ENCODE assay signal across 8 cellular contexts in genomic region chr16:74666425-74667214, GRCh38. TPM values are rescaled to one million over a fixed set of nuclear protein-coding genes. Genes with fewer than 3 reads are reported as not detected.
DNase-seq lines count a peak whose midpoint lies in the region; ATAC-seq, FAIRE-seq and TF ChIP-seq lines count a peak whose summit lies in the region.

A gene with protein sequence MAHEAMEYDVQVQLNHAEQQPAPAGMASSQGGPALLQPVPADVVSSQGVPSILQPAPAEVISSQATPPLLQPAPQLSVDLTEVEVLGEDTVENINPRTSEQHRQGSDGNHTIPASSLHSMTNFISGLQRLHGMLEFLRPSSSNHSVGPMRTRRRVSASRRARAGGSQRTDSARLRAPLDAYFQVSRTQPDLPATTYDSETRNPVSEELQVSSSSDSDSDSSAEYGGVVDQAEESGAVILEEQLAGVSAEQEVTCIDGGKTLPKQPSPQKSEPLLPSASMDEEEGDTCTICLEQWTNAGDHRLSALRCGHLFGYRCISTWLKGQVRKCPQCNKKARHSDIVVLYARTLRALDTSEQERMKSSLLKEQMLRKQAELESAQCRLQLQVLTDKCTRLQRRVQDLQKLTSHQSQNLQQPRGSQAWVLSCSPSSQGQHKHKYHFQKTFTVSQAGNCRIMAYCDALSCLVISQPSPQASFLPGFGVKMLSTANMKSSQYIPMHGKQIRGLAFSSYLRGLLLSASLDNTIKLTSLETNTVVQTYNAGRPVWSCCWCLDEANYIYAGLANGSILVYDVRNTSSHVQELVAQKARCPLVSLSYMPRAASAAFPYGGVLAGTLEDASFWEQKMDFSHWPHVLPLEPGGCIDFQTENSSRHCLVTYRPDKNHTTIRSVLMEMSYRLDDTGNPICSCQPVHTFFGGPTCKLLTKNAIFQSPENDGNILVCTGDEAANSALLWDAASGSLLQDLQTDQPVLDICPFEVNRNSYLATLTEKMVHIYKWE (minus strand): TSS chr16:74666877. CDS start chr16:74661449, 5,428 bp downstream.

- peaks cover 8% of the 10 kb centered on the region for H3K4me1 ChIP-seq in ACC112 (ENCODE audit: control insufficient read depth, insufficient read depth, low read length, unreplicated experiment)
- peaks cover 6% of the 10 kb centered on the region for H3K4me1 ChIP-seq in mammary epithelial cell (ENCODE audit: insufficient read depth, low read length)
- no peaks in the 10 kb centered on the region for H3K4me1 ChIP-seq in small intestine (ENCODE audit: control insufficient read depth in 2 of 2, insufficient read depth in 1 of 2, low read depth in 1 of 2, low read length in 1 of 2)

- BruUV-seq in mammary epithelial cell (replicated peaks; lab: Mats Ljungman, UMichigan), result TSS peak; percentile 44

- H3K4me3 ChIP-seq in ACC112 (ENCODE audit: low read depth, low read length) (peak within 1 kb of the TSS; percentile 91), mammary epithelial cell (replicated peaks in 1 of 3; ENCODE audit: insufficient read depth in 1 of 3, low read depth in 2 of 3, low read length in 3 of 3) (peak within 1 kb of the TSS; percentile 84 to 96 (median 95)), small intestine (ENCODE audit: low read depth in 1 of 2, low read length in 2 of 2) (peak within 1 kb of the TSS; percentile 93 to 99)

- ATAC-seq in GM18870 (IDR thresholded peaks at IDR 0.05; ENCODE audit: unreplicated experiment), result peak; percentile 100
- peak; percentile 100 for ATAC-seq in HG03135 (IDR thresholded peaks at IDR 0.05; ENCODE audit: unreplicated experiment)

- peaks cover 51% of the 10 kb centered on the region for H3K79me2 ChIP-seq in ACC112 (ENCODE audit: control insufficient read depth, insufficient read depth, low read length, unreplicated experiment)
- peaks cover 50% of the 10 kb centered on the region for H3K79me2 ChIP-seq in mammary epithelial cell (ENCODE audit: insufficient read depth, low read length)

- dilution Hi-C loops in mammary epithelial cell (cut with HindIII; ENCODE audit: low sequenced_read_pairs), result no loop called here

- in situ Hi-C loops in mammary epithelial cell (cut with MboI; ENCODE audit: low sequenced_read_pairs in 2 of 2), result no loop called here

- H2AFZ ChIP-seq in ACC112 (ENCODE audit: low read length, unreplicated experiment), result peak within 1 kb of the TSS; percentile 87
- H2AFZ ChIP-seq in mammary epithelial cell (ENCODE audit: low read depth, low read length), result peak within 1 kb of the TSS; percentile 84

- WGBS in mammary epithelial cell (ENCODE audit: low coverage, missing lambda C conversion rate), result 2% methylated on average over 24 of the region's 63 CpGs
- WGBS in small intestine, 3 donors, result 0% methylated on average over 49 to 63 of the region's 63 CpGs

- peak within 1 kb of the TSS; percentile 90 for H3K9ac ChIP-seq in mammary epithelial cell (ENCODE audit: insufficient read depth, low read length)

- no peak for TF ChIP-seq CTCF in VCaP (conservative IDR thresholded peaks at IDR 0.05)
- TF ChIP-seq CTCF in mammary epithelial cell (conservative IDR thresholded peaks at IDR 0.05 in 1 of 2, IDR thresholded peaks at IDR 0.05 in 1 of 2; ENCODE audit: extremely low read depth in 1 of 2, insufficient read depth in 1 of 2, low read depth in 1 of 2, low read length in 2 of 2), result no peak

- H3K4me2 ChIP-seq in mammary epithelial cell (ENCODE audit: insufficient read depth, low read depth, low read length), result peak within 1 kb of the TSS; percentile 93

- peak within 1 kb of the TSS; percentile 67 for H3K27ac ChIP-seq in ACC112 (ENCODE audit: low read depth, low read length)
- peak within 1 kb of the TSS; percentile 71 for H3K27ac ChIP-seq in VCaP
- peak within 1 kb of the TSS; percentile 93 for H3K27ac ChIP-seq in mammary epithelial cell (ENCODE audit: insufficient read depth, low read depth, low read length)
- H3K27ac ChIP-seq in small intestine (ENCODE audit: low read depth in 1 of 2, low read length in 1 of 2), result peak within 1 kb of the TSS; percentile 70 to 85

- CTCF ChIA-PET in mammary epithelial cell (lab: Charles Lee; ENCODE audit: low non-redundant PET), result no interaction called here

- intact Hi-C loops in mammary epithelial cell (cut with micrococcal nuclease), result loop anchor here (2.0 kb wide), 1 partner anchor 30 kb away; no protein-coding TSS in a partner anchor

- peaks cover 18% of the 10 kb centered on the region for H3K36me3 ChIP-seq in ACC112 (ENCODE audit: insufficient read depth, low read length)
- peaks cover 6% of the 10 kb centered on the region for H3K36me3 ChIP-seq in mammary epithelial cell (ENCODE audit: insufficient read depth, low read length)
- peaks cover under 1 to 6% of the 10 kb centered on the region in 2 donors for H3K36me3 ChIP-seq in small intestine (ENCODE audit: control insufficient read depth in 2 of 2, insufficient read depth in 2 of 2, low read length in 2 of 2)

- H3K9me3 ChIP-seq in mammary epithelial cell (replicated peaks; ENCODE audit: insufficient read depth, low read length) (no peaks in the 10 kb centered on the region), small intestine (ENCODE audit: control insufficient read depth, low read depth) (no peaks in the 10 kb centered on the region)

- DNase-seq in NCI-H2196 treated with DMSO at 0.1 percent for 48 hours (lab: John Stamatoyannopoulos, UW; ENCODE audit: unreplicated experiment), result peak; percentile 78
- peak; percentile 97 for DNase-seq in mammary epithelial cell
- DNase-seq in iPS-NIHi11 (ENCODE audit: low spot score), result peak; percentile 99
- DNase-seq in small intestine, result peak; percentile 99

- FAIRE-seq in small intestine (lab: Jason Lieb, UNC), result peak; percentile 93

- H3K27me3 ChIP-seq in ACC112 (ENCODE audit: insufficient read depth, low read length) (no peaks in the 10 kb centered on the region), mammary epithelial cell (ENCODE audit: insufficient read depth, low read length) (no peaks in the 10 kb centered on the region), small intestine (ENCODE audit: control insufficient read depth in 2 of 2, insufficient read depth in 2 of 2, low read length in 2 of 2) (no peaks in the 10 kb centered on the region)

- H4K20me1 ChIP-seq in mammary epithelial cell (ENCODE audit: insufficient read depth, low read length), result peaks cover 2% of the 10 kb centered on the region

RNA-seq across cellular contexts. Expression of the gene that starts here (rescaled TPM):
- 10 to 100 TPM; 33.2 to 59.3 TPM for total RNA-seq in mammary epithelial cell
- polyA plus RNA-seq in mammary epithelial cell, result 39.5 TPM
- 234 TPM for polyA minus RNA-seq in mammary epithelial cell
- 10 to 100 TPM in 2 of 3 donors, 1 to 10 TPM in 1; 5.8 to 11.6 (median 10.6) TPM for polyA plus RNA-seq in small intestine

Comparison
In these comparisons a context has a peak if more than half of its experiments do, and no peak if none do; other contexts are left out.
1. Peak in every context shown above with its lines: DNase-seq, ATAC-seq, H3K4me3 ChIP-seq and H3K27ac ChIP-seq.